In the genomic region with DNA sequence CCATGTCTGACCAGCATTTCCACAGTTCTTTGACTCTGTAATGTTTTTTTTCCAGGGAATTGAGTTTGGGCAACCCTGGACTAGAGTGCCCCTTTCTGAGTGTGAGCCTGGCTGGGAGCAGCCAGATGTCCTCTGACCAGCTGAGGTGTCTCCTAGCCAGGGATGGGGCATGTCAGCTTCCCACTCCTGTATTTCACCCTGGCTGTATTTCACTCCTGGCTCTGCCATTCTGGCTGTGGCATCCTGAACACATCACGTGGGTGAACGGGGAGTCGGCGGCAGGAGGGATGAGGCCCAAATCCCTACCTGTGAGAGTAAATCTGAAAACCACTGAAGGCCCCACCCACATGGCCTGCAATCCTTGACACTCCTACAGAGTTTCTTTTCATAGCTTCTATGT, we compare ENCODE assay signal across 9 cellular contexts. TPM values are rescaled to one million over a fixed set of nuclear protein-coding genes. Genes with fewer than 3 reads are reported as not detected.
DNase-seq lines count a peak whose midpoint lies in the region; TF ChIP-seq lines count a peak whose summit lies in the region.
"Had no signal": no experiment of that assay in that cellular context is flagged by ENCODE, and none has a peak within 500 bp of the region (broad histone marks: within the 10 kb centered on the region; RNA-seq: fewer than 3 reads in every experiment).

No MANE protein-coding gene starts in this region.

- peaks cover 1% of the 10 kb centered on the region for H3K27me3 Mint-ChIP-seq in IgD-negative memory B cell
- H3K27me3 Mint-ChIP-seq in chondrocyte (ENCODE audit: low read depth) = no peaks in the 10 kb centered on the region

- no peaks in the 10 kb centered on the region for H3K9me3 ChIP-seq in BLaER1 treated with 17β-estradiol and CSF1 and Interleukin-3, amounts not matched to agents 10 nM and 100 nM (replicated peaks in 1 of 11)
- no peaks in the 10 kb centered on the region for H3K9me3 ChIP-seq in neutrophil
- H3K9me3 ChIP-seq: thoracic aorta had no signal

- peak overlapping the region; percentile 76 to 94 (median 92); a peak in 21 of 22 replicates for H3K4me2 ChIP-seq in BLaER1 treated with 17β-estradiol and CSF1 and Interleukin-3, amounts not matched to agents 10 nM and 100 nM

- intact Hi-C loops in lower leg skin (cut with DNase I; ENCODE audit: low total_unique reads) = loop anchor here (5.0 kb wide), 1 partner anchor 138 kb away; no protein-coding TSS in a partner anchor

- peaks cover 89 to 97% (median 91%) of the 10 kb centered on the region in 10 experiments for H3K4me1 ChIP-seq in BLaER1 treated with 17β-estradiol and CSF1 and Interleukin-3, amounts not matched to agents 10 nM and 100 nM
- peaks cover 40 to 42% of the 10 kb centered on the region in 2 experiments for H3K4me1 ChIP-seq in neutrophil (ENCODE audit: control insufficient read depth in 1 of 2, insufficient read depth in 1 of 2, low read depth in 1 of 2, low read length in 1 of 2)

- peak overlapping the region in 7 of 11 experiments; percentile 8 to 75 (median 71); a peak in 9 of 22 replicates for H3K9ac ChIP-seq in BLaER1 treated with 17β-estradiol and CSF1 and Interleukin-3, amounts not matched to agents 10 nM and 100 nM

- H3K4me3 Mint-ChIP-seq in IgD-negative memory B cell (peak overlapping the region in 1 of 4 donors; percentile 52), chondrocyte (ENCODE audit: unreplicated experiment) (no peak overlapping the region)

- H3K27ac Mint-ChIP-seq in IgD-negative memory B cell (peak overlapping the region in 2 of 3 donors; percentile 29 to 90), chondrocyte (ENCODE audit: unreplicated experiment) (no peak overlapping the region)

- H3K36me3 ChIP-seq in BLaER1 treated with 17β-estradiol and CSF1 and Interleukin-3, amounts not matched to agents 10 nM and 100 nM = peaks cover 0 to 7% (median 0%) of the 10 kb centered on the region in 11 experiments; a peak in 2 of 22 replicates
- peaks cover 25% of the 10 kb centered on the region for H3K36me3 ChIP-seq in neutrophil

- H3K9me3 Mint-ChIP-seq in IgD-negative memory B cell = no peaks in the 10 kb centered on the region
- no peaks in the 10 kb centered on the region for H3K9me3 Mint-ChIP-seq in chondrocyte (ENCODE audit: low read depth)

- TF ChIP-seq POLR2A in lower leg skin (IDR thresholded peaks at IDR 0.05) = no peak

- H3K27me3 ChIP-seq in BLaER1 treated with 17β-estradiol and CSF1 and Interleukin-3, amounts not matched to agents 10 nM and 100 nM = 0 out of 22 replicates have a peak, but pooled peaks cover 0 to 5% (median 0%) of the 10 kb centered on the region in 11 experiments
- no peaks in the 10 kb centered on the region for H3K27me3 ChIP-seq in neutrophil

- TF ChIP-seq CTCF in chondrocyte (IDR thresholded peaks at IDR 0.05) (peak; percentile 42), neutrophil (IDR thresholded peaks at IDR 0.05) (no peak), lower leg skin (IDR thresholded peaks at IDR 0.05) (no peak)

- H3K27ac ChIP-seq in BLaER1 treated with 17β-estradiol and CSF1 and Interleukin-3, amounts not matched to agents 10 nM and 100 nM = peak overlapping the region in 8 of 11 experiments; percentile 24 to 83 (median 78); a peak in 15 of 22 replicates
- H3K27ac ChIP-seq in neutrophil = peak overlapping the region; percentile 51

- H3K4me3 ChIP-seq in BLaER1 treated with 17β-estradiol and CSF1 and Interleukin-3, amounts not matched to agents 10 nM and 100 nM = no peak overlapping the region
- H3K4me3 ChIP-seq in neutrophil (ENCODE audit: low read depth in 1 of 2, low read length in 1 of 2) (peak overlapping the region in 1 of 2 experiments; percentile 53), lower leg skin (ENCODE audit: low read depth, poor library complexity, severe bottlenecking) (no peak overlapping the region)

- DNase-seq in chondrocyte (ENCODE audit: low spot score) (no peak), NCI-H1105 (lab: John Stamatoyannopoulos, UW) (no peak), lower leg skin (ENCODE audit: low spot score in 2 of 2) (no peak), SIG-M5 (lab: John Stamatoyannopoulos, UW) (no peak), NCI-H2081 treated with DMSO at 0.1 percent for 48 hours (lab: John Stamatoyannopoulos, UW) (no peak)

- H4K20me1 ChIP-seq in BLaER1 treated with 17β-estradiol and CSF1 and Interleukin-3, amounts not matched to agents 10 nM and 100 nM = peaks cover 0 to 7% (median 0%) of the 10 kb centered on the region in 11 experiments; a peak in 2 of 22 replicates

- peaks cover 39 to 46% (median 44%) of the 10 kb centered on the region in 3 donors for H3K4me1 Mint-ChIP-seq in IgD-negative memory B cell
- peaks cover 40% of the 10 kb centered on the region for H3K4me1 Mint-ChIP-seq in chondrocyte (ENCODE audit: low read depth)

- 6 to 9% methylated on average over 4 of the region's 4 CpGs for WGBS in lower leg skin, 2 donors

- H3K36me3 Mint-ChIP-seq in IgD-negative memory B cell = peaks cover 3% of the 10 kb centered on the region
- H3K36me3 Mint-ChIP-seq in chondrocyte (ENCODE audit: low read depth) = peaks cover 2% of the 10 kb centered on the region

RNA-seq across cellular contexts. Expression of a gene that starts 31.3 kb away (rescaled TPM):
- polyA plus RNA-seq in IgD-negative memory B cell = 4.8 TPM
- total RNA-seq in chondrocyte (4.4 to 9.3 TPM (median 5.6 TPM) in 3 replicates), lower leg skin (1 to 10 TPM in 3 of 4 donors, under 1 TPM in 1; 0.84 to 4.5 (median 1.9) TPM)

RNA-seq across cellular contexts. Expression of a gene that starts 34.0 kb away (rescaled TPM):
- 78.1 TPM for polyA plus RNA-seq in IgD-negative memory B cell
- total RNA-seq in chondrocyte (19.6 to 23.2 TPM (median 21.2 TPM) in 3 replicates), lower leg skin (10 to 100 TPM; 17.3 to 29.2 (median 21.1) TPM)
